10 cellular contexts compared by ENCODE assay signal in genomic region chr17:19672009-19672837, GRCh38. TPM values are rescaled to one million over a fixed set of nuclear protein-coding genes. Genes with fewer than 3 reads are reported as not detected.
DNase-seq lines count a peak whose midpoint lies in the region; ATAC-seq and TF ChIP-seq lines count a peak whose summit lies in the region.
"Had no signal": no experiment of that assay in that cellular context is flagged by ENCODE, and none has a peak within 500 bp of the region (broad histone marks: within the 10 kb centered on the region; RNA-seq: fewer than 3 reads in every experiment).

No MANE protein-coding gene starts in this region.

- POLR2A ChIA-PET in HEK293 (lab: Yijun Ruan, JAX) = interaction anchor here (1.7 kb wide), 1 partner anchor 24 kb away, joined by 7 read pairs; the partner anchor contains the start of gene ALDH3A2

- H3K27me3 ChIP-seq in WERI-Rb-1 (ENCODE audit: insufficient read depth, low read depth, severe bottlenecking) (no peaks in the 10 kb centered on the region), skeletal muscle tissue (ENCODE audit: control insufficient read depth in 3 of 3, insufficient read depth in 3 of 3, low read length in 3 of 3) (no peaks in the 10 kb centered on the region)

- no peak overlapping the region for H3K27ac ChIP-seq in HEK293 (ENCODE audit: extremely low read depth, low read depth, low read length)
- H3K27ac ChIP-seq in WERI-Rb-1 = no peak overlapping the region
- H3K27ac ChIP-seq in skeletal muscle tissue (ENCODE audit: low read depth, low read length) = peak overlapping the region; percentile 63

- H3K4me1 ChIP-seq in HEK293 (ENCODE audit: control insufficient read depth, insufficient read depth, low read length) (no peaks in the 10 kb centered on the region), skeletal muscle tissue (ENCODE audit: control insufficient read depth in 3 of 3, insufficient read depth in 3 of 3, low read length in 3 of 3) (peaks cover 9 to 18% (median 12%) of the 10 kb centered on the region in 3 donors)

- H3K4me3 ChIP-seq in HEK293 (ENCODE audit: low read depth, low read length) (no peak overlapping the region), WERI-Rb-1 (ENCODE audit: low read depth, low read length) (no peak overlapping the region), skeletal muscle tissue (ENCODE audit: low read length in 3 of 3) (no peak overlapping the region)
- H3K4me3 ChIP-seq: skin epidermis had no signal

- no peak for ATAC-seq in GM19455 (IDR thresholded peaks at IDR 0.05; ENCODE audit: unreplicated experiment)
- no peak for ATAC-seq in HG02938 (IDR thresholded peaks at IDR 0.05; ENCODE audit: unreplicated experiment)
- no peak for ATAC-seq in GM19463 (IDR thresholded peaks at IDR 0.05; ENCODE audit: unreplicated experiment)

- H3K9me3 ChIP-seq in HEK293 (ENCODE audit: control insufficient read depth, insufficient read depth, low read depth, low read length) (no peaks in the 10 kb centered on the region), WERI-Rb-1 (ENCODE audit: severe bottlenecking) (no peaks in the 10 kb centered on the region), skeletal muscle tissue (ENCODE audit: control insufficient read depth in 3 of 3, low read length in 3 of 3) (no peaks in the 10 kb centered on the region)

- DNase-seq in WERI-Rb-1 (no peak), inferior parietal cortex (ENCODE audit: extremely low spot score) (peak; percentile 40), NCI-H2081 (lab: John Stamatoyannopoulos, UW) (no peak)
- DNase-seq: NCI-H2107 had no signal

- H3K9ac ChIP-seq in skeletal muscle tissue (ENCODE audit: low read depth in 1 of 3, low read length in 3 of 3) = peak overlapping the region in 2 of 3 donors; percentile 20 to 47

- CTCF ChIA-PET in HEK293 (lab: Yijun Ruan, JAX) = interaction anchor here (0.6 to 1.1 kb wide), 3 partner anchors 24 to 91 kb away, joined by 3 to 6 read pairs (median 3); partner anchors contain the start of gene ALDH3A2

- H3K36me3 ChIP-seq in HEK293 (ENCODE audit: control insufficient read depth in 2 of 2, insufficient read depth in 1 of 2, low read length in 2 of 2) = peaks cover 29 to 58% of the 10 kb centered on the region in 2 experiments; a peak in 2 of 3 replicates
- H3K36me3 ChIP-seq in WERI-Rb-1 = peaks cover 16% of the 10 kb centered on the region
- peaks cover 10 to 41% (median 20%) of the 10 kb centered on the region in 3 donors for H3K36me3 ChIP-seq in skeletal muscle tissue (ENCODE audit: control insufficient read depth in 3 of 3, insufficient read depth in 3 of 3, low read length in 3 of 3)

- TF ChIP-seq CTCF in HEK293 (tag by site-specific recombination; IDR thresholded peaks at IDR 0.05) = no peak
- 0 out of 2 replicates have a peak, but pooled peaks have one; percentile 2 for TF ChIP-seq CTCF in WERI-Rb-1 (IDR thresholded peaks at IDR 0.05; ENCODE audit: low read depth, low read length)

TF ChIP-seq in HEK293, 187 proteins besides CTCF, POLR2A, EP300 and RAD21:
- TF ChIP-seq SCRT2 (tag by site-specific recombination; IDR thresholded peaks at IDR 0.05) (0 out of 2 replicates have a peak, but pooled peaks have one; percentile 21), ZNF211 (tag by site-specific recombination; IDR thresholded peaks at IDR 0.05; ENCODE audit: low read depth) (no peak), KLF9 (tag by site-specific recombination; IDR thresholded peaks at IDR 0.05; ENCODE audit: low read depth) (peak; percentile 42; the same call in 1 of the 2 replicates)
TF ChIP-seq in HEK293: peak in this region for 2.

RNA-seq across cellular contexts. Expression of gene ALDH3A2, which starts 23.7 kb away (rescaled TPM):
- 63.7 TPM for total RNA-seq in skeletal muscle tissue

RNA-seq across cellular contexts. Expression of gene SLC47A2, which starts 44.2 kb away (rescaled TPM):
- total RNA-seq in skeletal muscle tissue = not detected
